26 cellular contexts compared by ENCODE assay signal in the genomic region with DNA sequence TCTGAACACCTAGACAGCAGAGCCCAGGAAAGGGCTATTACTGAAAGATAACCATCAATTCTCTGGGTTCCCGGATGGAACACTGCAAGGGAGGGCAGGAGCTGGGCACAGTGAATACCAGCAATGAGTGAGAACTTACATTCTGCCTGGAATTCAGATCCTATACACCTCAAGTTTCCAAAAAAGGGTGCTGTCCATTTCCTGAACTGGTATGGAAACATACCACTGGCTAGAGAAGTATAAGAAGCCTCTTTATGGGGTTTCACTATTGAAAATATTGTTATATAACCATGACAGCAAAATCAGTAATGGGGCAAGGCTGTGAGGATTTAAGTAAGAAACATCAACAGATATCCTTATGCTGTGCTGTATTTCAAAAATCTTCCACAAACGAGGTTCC.
"Had no signal": no experiment of that assay in that cellular context is flagged by ENCODE, and none has a peak within 500 bp of the region (broad histone marks: within the 10 kb centered on the region; RNA-seq: fewer than 3 reads in every experiment).

No MANE protein-coding gene starts in this region.

- DNase-seq: activated CD4-positive, alpha-beta memory T cell treated with anti-CD3 and anti-CD28 coated beads, Interleukin-2, amount 10 ng/mL, durations not matched to agents 7 days and 5 days; activated CD4-positive, alpha-beta T cell treated with anti-CD3 and anti-CD28 coated beads, Interleukin-2, amount 10 ng/mL, durations not matched to agents 7 days and 5 days; activated CD4-positive, CD25-positive, alpha-beta regulatory T cell; activated gamma-delta T cell; activated naive CD4-positive, alpha-beta T cell treated with anti-CD3 and anti-CD28 coated beads for 36 hours; activated T-cell treated with anti-CD3 and anti-CD28 coated beads for 4 hours; activated T-cell treated with anti-CD3 and anti-CD28 coated beads, Interleukin-2, amount 50 U/mL, for 48 hours; amygdala; MM.1S; NCI-H1105; NCI-H1436; NCI-H1694 treated with DMSO at 0.1 percent for 48 hours; NCI-H2029 treated with DMSO at 0.1 percent for 48 hours; NCI-H345; NCI-H510A; NCI-H526 treated with DMSO at 0.1 percent for 48 hours; NCI-H82; OCI-M1; RPMI8226; SHP77; T-helper 17 cell; T-helper 9 cell had no signal

- H3K9me3 ChIP-seq: SJSA1 had no signal

- H3K4me1 ChIP-seq: SJSA1 had no signal

- ATAC-seq: activated T-helper 17 cell treated with anti-CD3 and anti-CD28 coated beads, Interleukin-2, amount 50 U/mL, for 72 hours; Panc1; T-helper 17 cell had no signal

- H3K4me3 ChIP-seq: cardiac muscle cell, SJSA1 had no signal

- H3K27ac ChIP-seq: cardiac muscle cell, SJSA1 had no signal

- H3K36me3 ChIP-seq: cardiac muscle cell, SJSA1 had no signal

- H3K27me3 ChIP-seq: cardiac muscle cell, SJSA1 had no signal
